In genomic region chr20:23084282-23084844, GRCh38 we compare ENCODE assay signal across 2 cellular contexts.
TF ChIP-seq lines count a peak whose summit lies in the region.

No MANE protein-coding gene starts in this region.

TF ChIP-seq in liver, 16 proteins besides CTCF, POLR2A, EP300 and RAD21:
- no peak for TF ChIP-seq NR2F2 (IDR thresholded peaks at IDR 0.05)
- TF ChIP-seq SP1 (IDR thresholded peaks at IDR 0.05) = no peak
- TF ChIP-seq TAF1 (conservative IDR thresholded peaks at IDR 0.05) = no peak
- no peak for TF ChIP-seq RXRA (IDR thresholded peaks at IDR 0.05)
- no peak for TF ChIP-seq YY1 (IDR thresholded peaks at IDR 0.05)
- no peak for TF ChIP-seq HNF4A (conservative IDR thresholded peaks at IDR 0.05)
- TF ChIP-seq EGR1 (IDR thresholded peaks at IDR 0.05; ENCODE audit: low read depth in 2 of 2) = no peak
- TF ChIP-seq ZBTB33 (IDR thresholded peaks at IDR 0.05) = no peak
- TF ChIP-seq GABPA (IDR thresholded peaks at IDR 0.05 in 1 of 2, conservative IDR thresholded peaks at IDR 0.05 in 1 of 2) = no peak
- no peak for TF ChIP-seq JUND (IDR thresholded peaks at IDR 0.05)
- no peak for TF ChIP-seq ATF3 (IDR thresholded peaks at IDR 0.05)
- TF ChIP-seq HNF4G (IDR thresholded peaks at IDR 0.05) = no peak
- no peak for TF ChIP-seq FOXA2 (IDR thresholded peaks at IDR 0.05)
- TF ChIP-seq REST (IDR thresholded peaks at IDR 0.05) = no peak
- TF ChIP-seq FOXA1 (IDR thresholded peaks at IDR 0.05) = no peak
- no peak for TF ChIP-seq MAX (IDR thresholded peaks at IDR 0.05)

TF ChIP-seq in HepG2, 621 proteins besides CTCF, POLR2A, EP300 and RAD21:
- TF ChIP-seq ZNF605 (CRISPR knock-in tag; IDR thresholded peaks at IDR 0.05) (no peak), ZGPAT (CRISPR knock-in tag; IDR thresholded peaks at IDR 0.05) (no peak), ZBTB33 (CRISPR knock-in tag; IDR thresholded peaks at IDR 0.05) (no peak)
